Comparison of ENCODE assay signal across 35 cellular contexts in genomic region chr7:42984137-42984536, GRCh38.
"Had no signal": no experiment of that assay in that cellular context is flagged by ENCODE, and none has a peak within 500 bp of the region (broad histone marks: within the 10 kb centered on the region; RNA-seq: fewer than 3 reads in every experiment).

No MANE protein-coding gene starts in this region.

- H3K27me3 ChIP-seq: MG63 had no signal

- H3K36me3 ChIP-seq: MG63 had no signal

- H3K4me3 ChIP-seq: MG63 had no signal

- DNase-seq: Karpas-422, Kasumi-1, MG63, MM.1S, MV-4-11, NCI-H1048, NCI-H1092, NCI-H1092 treated with DMSO at 0.1 percent for 48 hours, NCI-H1105, NCI-H1105 treated with DMSO at 0.1 percent for 48 hours, NCI-H1417, NCI-H1417 treated with DMSO at 0.1 percent for 48 hours, NCI-H1436, NCI-H1436 treated with DMSO at 0.1 percent for 48 hours, NCI-H146, NCI-H1694, NCI-H1694 treated with DMSO at 0.1 percent for 48 hours, NCI-H187, NCI-H187 treated with DMSO at 0.1 percent for 48 hours, NCI-H1930, NCI-H2029, NCI-H2029 treated with DMSO at 0.1 percent for 48 hours, NCI-H2081, NCI-H2081 treated with DMSO at 0.1 percent for 48 hours, NCI-H2107, NCI-H2171, NCI-H2171 treated with DMSO at 0.1 percent for 48 hours, NCI-H2227 treated with DMSO at 0.1 percent for 48 hours, NCI-H226, NCI-H345, NCI-H446, NCI-H446 treated with DMSO at 0.1 percent for 48 hours, NCI-H510A, NCI-H510A treated with DMSO at 0.1 percent for 48 hours, NCI-H524 had no signal
